16 cellular contexts compared by ENCODE assay signal in genomic region chr19:47027586-47028371, GRCh38. TPM values are rescaled to one million over a fixed set of nuclear protein-coding genes. Genes with fewer than 3 reads are reported as not detected.
"Had no signal": no experiment of that assay in that cellular context is flagged by ENCODE, and none has a peak within 500 bp of the region (broad histone marks: within the 10 kb centered on the region; RNA-seq: fewer than 3 reads in every experiment).

No MANE protein-coding gene starts in this region.

- ATAC-seq: gastrocnemius medialis; naive thymus-derived CD8-positive, alpha-beta T cell had no signal

- H3K36me3 Mint-ChIP-seq: naive thymus-derived CD8-positive, alpha-beta T cell had no signal

- H3K4me3 Mint-ChIP-seq: naive thymus-derived CD8-positive, alpha-beta T cell; T-helper 2 cell treated with Interferon-gamma antibody and Interleukin-4, amounts not matched to agents 5 μg/mL and 100 μg/mL, for 36 hours had no signal

- H3K36me3 ChIP-seq: ascending aorta, gastrocnemius medialis, heart left ventricle, left ventricle myocardium inferior, right lobe of liver, stomach, thoracic aorta had no signal

- H3K4me3 ChIP-seq: ascending aorta, gastrocnemius medialis, heart left ventricle, left ventricle myocardium inferior, right lobe of liver, smooth muscle cell, stomach, thoracic aorta had no signal

- H3K27ac ChIP-seq: ascending aorta, gastrocnemius medialis, heart left ventricle, left ventricle myocardium inferior, right lobe of liver, stomach, thoracic aorta had no signal

- H3K4me1 ChIP-seq: ascending aorta, right lobe of liver had no signal

- H3K4me2 ChIP-seq: smooth muscle cell had no signal

- H3K9me3 ChIP-seq: ascending aorta, gastrocnemius medialis, heart left ventricle, left ventricle myocardium inferior, right lobe of liver, stomach, thoracic aorta had no signal

- H3K9me3 Mint-ChIP-seq: naive thymus-derived CD8-positive, alpha-beta T cell; T-helper 2 cell treated with Interferon-gamma antibody and Interleukin-4, amounts not matched to agents 5 μg/mL and 100 μg/mL, for 36 hours had no signal

- H3K27ac Mint-ChIP-seq: naive thymus-derived CD8-positive, alpha-beta T cell; T-helper 2 cell treated with Interferon-gamma antibody and Interleukin-4, amounts not matched to agents 5 μg/mL and 100 μg/mL, for 36 hours had no signal

- DNase-seq: activated CD4-positive, alpha-beta T cell treated with anti-CD3 and anti-CD28 coated beads, Interleukin-2, amount 50 U/mL, for 1 hour; activated CD8-positive, alpha-beta memory T cell treated with anti-CD3 and anti-CD28 coated beads for 24 hours; activated naive CD4-positive, alpha-beta T cell treated with Interleukin-2 at 50 U/mL for 16 hours; dermis blood vessel endothelial cell; erythroblast; gastrocnemius medialis; heart left ventricle; left ventricle myocardium inferior; naive thymus-derived CD8-positive, alpha-beta T cell; right lobe of liver; stomach had no signal

RNA-seq across cellular contexts. Expression of gene NPAS1, which starts 8.1 kb away (rescaled TPM):
- total RNA-seq: ascending aorta, left ventricle myocardium inferior, ureter had no signal
